ENCODE assay signal across 8 cellular contexts in the genomic region with DNA sequence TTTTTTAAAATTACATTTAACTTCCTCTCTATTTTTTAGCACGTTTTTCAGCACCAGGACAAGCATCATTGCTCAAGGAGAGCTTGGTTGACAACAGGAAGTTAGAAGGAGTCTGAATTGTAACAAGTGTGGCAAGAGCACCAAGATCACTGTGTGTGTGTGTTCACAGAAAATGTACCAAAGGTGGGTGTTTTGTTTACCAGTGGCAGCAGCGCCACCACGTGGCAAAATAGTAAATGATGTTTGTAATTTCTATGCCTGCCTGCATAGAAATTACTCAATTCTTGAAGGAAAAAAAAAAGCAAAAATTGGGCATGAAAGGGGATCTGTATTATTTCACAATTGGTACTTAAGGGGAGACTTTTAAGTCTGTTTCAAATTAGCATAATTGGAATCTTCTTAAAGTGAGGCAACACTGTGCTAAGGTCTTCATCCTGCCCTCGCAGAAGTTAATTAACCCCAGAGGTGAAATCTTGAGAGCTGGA. TPM values are rescaled to one million over a fixed set of nuclear protein-coding genes. Genes with fewer than 3 reads are reported as not detected.
DNase-seq lines count a peak whose midpoint lies in the region; ATAC-seq, FAIRE-seq and TF ChIP-seq lines count a peak whose summit lies in the region.

No MANE protein-coding gene starts in this region.

- peak; percentile 70 for TF ChIP-seq CTCF in LNCAP (IDR thresholded peaks at IDR 0.05)

- no peaks in the 10 kb centered on the region for H3K9me3 Mint-ChIP-seq in activated T-helper 17 cell treated with anti-CD3 and anti-CD28 coated beads, Interleukin-2, amount 50 U/mL, for 72 hours

- H3K27me3 Mint-ChIP-seq in activated T-helper 17 cell treated with anti-CD3 and anti-CD28 coated beads, Interleukin-2, amount 50 U/mL, for 72 hours = peaks cover 4% of the 10 kb centered on the region

- ATAC-seq in GM21515 (IDR thresholded peaks at IDR 0.05; ENCODE audit: unreplicated experiment) (peak; percentile 76), aorta (ENCODE audit: low FRiP score) (peak; percentile 59)
- ATAC-seq in activated T-helper 17 cell treated with anti-CD3 and anti-CD28 coated beads, Interleukin-2, amount 50 U/mL, for 72 hours (replicated peaks) = peak; percentile 63

- WGBS in aorta, 2 donors = 13 to 14% methylated on average over 4 of the region's 4 CpGs

- H3K36me3 Mint-ChIP-seq in activated T-helper 17 cell treated with anti-CD3 and anti-CD28 coated beads, Interleukin-2, amount 50 U/mL, for 72 hours (ENCODE audit: low read depth) = no peaks in the 10 kb centered on the region

- no peaks in the 10 kb centered on the region for H3K9me3 ChIP-seq in aorta (ENCODE audit: control insufficient read depth, low read length)

- H3K4me1 Mint-ChIP-seq in activated T-helper 17 cell treated with anti-CD3 and anti-CD28 coated beads, Interleukin-2, amount 50 U/mL, for 72 hours = no peaks in the 10 kb centered on the region

- H3K36me3 ChIP-seq in aorta (ENCODE audit: control insufficient read depth in 1 of 2, insufficient read depth in 2 of 2, low read length in 1 of 2) = no peaks in the 10 kb centered on the region

- H3K4me3 ChIP-seq in aorta (ENCODE audit: low read length in 2 of 2) = no peak overlapping the region

- no peaks in the 10 kb centered on the region for H3K4me1 ChIP-seq in aorta (ENCODE audit: control insufficient read depth in 1 of 2, insufficient read depth in 2 of 2, low read length in 2 of 2)

- no peaks in the 10 kb centered on the region for H3K27me3 ChIP-seq in aorta (ENCODE audit: control insufficient read depth in 1 of 2, insufficient read depth in 2 of 2, low read length in 1 of 2)

- FAIRE-seq in frontal cortex (lab: Jason Lieb, UNC) = no peak

- intact Hi-C loops in posterior cingulate gyrus (cut with DNase I) (loop anchor here (2.0 kb wide), 2 partner anchors 165 to 407 kb away; no protein-coding TSS in a partner anchor), aorta (cut with DNase I) (loop anchor here (2.0 to 10.0 kb wide), 4 partner anchors 165 to 407 kb away; a partner anchor contains a TSS)

- no peak overlapping the region for H3K27ac ChIP-seq in aorta (ENCODE audit: low read depth in 1 of 2, low read length in 2 of 2)

- H3K27ac Mint-ChIP-seq in activated T-helper 17 cell treated with anti-CD3 and anti-CD28 coated beads, Interleukin-2, amount 50 U/mL, for 72 hours = no peak overlapping the region

- H3K4me3 Mint-ChIP-seq in activated T-helper 17 cell treated with anti-CD3 and anti-CD28 coated beads, Interleukin-2, amount 50 U/mL, for 72 hours = no peak overlapping the region

- DNase-seq in COLO829 (ENCODE audit: low spot score) = peak; percentile 79
- peak; percentile 81 for DNase-seq in RPMI8226
- peak; percentile 19 to 68 for DNase-seq in frontal cortex (ENCODE audit: low spot score in 2 of 2)
- DNase-seq in posterior cingulate gyrus = peak in 7 of 10 donors; percentile 48 to 90 (median 63)
- peak; percentile 67 to 80 for DNase-seq in aorta

RNA-seq across cellular contexts. Expression of a gene that starts 7.4 kb away (rescaled TPM):
- 100 to 1,000 TPM; 147 to 161 TPM for total RNA-seq in activated T-helper 17 cell treated with anti-CD3 and anti-CD28 coated beads, Interleukin-2, amount 50 U/mL, for 72 hours
- total RNA-seq in frontal cortex = 107 TPM
- 100 to 1,000 TPM in 1 of 2 donors, 10 to 100 TPM in 1; 84.0 to 102 TPM for total RNA-seq in aorta
- polyA plus RNA-seq in aorta = 10 to 100 TPM; 12.3 to 40.1 TPM

RNA-seq across cellular contexts. Expression of a gene that starts 30.5 kb away (rescaled TPM):
- not detected for total RNA-seq in activated T-helper 17 cell treated with anti-CD3 and anti-CD28 coated beads, Interleukin-2, amount 50 U/mL, for 72 hours
- total RNA-seq in frontal cortex (2.4 TPM), aorta (not detected)
- not detected for polyA plus RNA-seq in aorta
